Comparison of ENCODE assay signal across 18 cellular contexts in the genomic region with DNA sequence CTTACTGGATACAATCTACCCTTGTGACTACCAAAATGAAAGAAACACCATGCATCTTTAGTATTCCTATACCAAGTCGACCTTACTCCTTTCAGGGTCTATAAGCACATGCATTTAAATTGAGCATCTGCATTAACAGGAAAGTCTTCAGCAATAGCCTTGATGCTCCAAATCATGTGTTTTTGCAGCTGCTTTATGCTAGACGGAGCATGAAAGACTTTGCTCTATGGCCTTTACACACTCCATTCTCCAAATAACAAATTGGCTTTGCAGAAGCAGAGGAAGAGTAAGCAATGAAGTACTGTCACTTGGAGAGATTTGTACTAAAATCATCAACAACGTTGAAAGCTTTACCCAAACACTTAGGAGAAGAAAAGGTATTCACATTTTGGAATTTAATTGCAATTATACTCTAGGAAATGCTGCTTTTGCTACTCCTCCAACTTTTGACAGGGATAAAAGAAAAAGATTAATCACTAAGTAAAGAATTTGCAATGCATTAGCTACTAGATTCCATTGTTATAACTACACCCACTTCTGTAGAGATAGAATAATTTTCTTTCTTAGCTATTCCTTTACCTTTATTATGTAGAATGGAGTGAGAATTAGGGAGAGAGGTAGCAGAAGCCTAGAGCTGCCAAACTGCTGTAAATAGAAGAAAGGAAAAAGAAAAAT.
A peak's percentile ranks its signal among the peaks of the same experiment; 100 is the strongest.
DNase-seq lines count a peak whose midpoint lies in the region; ATAC-seq and TF ChIP-seq lines count a peak whose summit lies in the region.
"Had no signal": no experiment of that assay in that cellular context is flagged by ENCODE, and none has a peak within 500 bp of the region (broad histone marks: within the 10 kb centered on the region; RNA-seq: fewer than 3 reads in every experiment).

No MANE protein-coding gene starts in this region.

- intact Hi-C loops in CD14-positive monocyte (cut with micrococcal nuclease): no loop called here

- H3K4me3 Mint-ChIP-seq in osteocyte (ENCODE audit: unreplicated experiment) (no peak overlapping the region), CD14-positive monocyte (no peak overlapping the region)

- TF ChIP-seq CTCF in osteocyte (IDR thresholded peaks at IDR 0.05) (no peak), CD14-positive monocyte (IDR thresholded peaks at IDR 0.05) (no peak)

- DNase-seq in NCI-H1092 treated with DMSO at 0.1 percent for 48 hours (lab: John Stamatoyannopoulos, UW) (peak; percentile 19), NCI-H1092 (lab: John Stamatoyannopoulos, UW) (no peak), NCI-H345 treated with DMSO at 0.1 percent for 48 hours (lab: John Stamatoyannopoulos, UW; ENCODE audit: unreplicated experiment) (peak; percentile 94), kidney tubule cell (ENCODE audit: low spot score) (peak; percentile 9), T1000 (lab: John Stamatoyannopoulos, UW) (no peak), osteocyte (ENCODE audit: extremely low spot score, unreplicated experiment) (no peak), CD14-positive monocyte (ENCODE audit: low spot score) (no peak)
- DNase-seq: COR-L47, GM23248, NCI-H1105 treated with DMSO at 0.1 percent for 48 hours, NCI-H2081, NCI-H2227 treated with DMSO at 0.1 percent for 48 hours, NCI-H748 treated with DMSO at 0.1 percent for 48 hours, Right ventricle myocardium superior, T-helper 2 cell had no signal

- ATAC-seq in HG02759 (IDR thresholded peaks at IDR 0.05; ENCODE audit: unreplicated experiment): no peak
- ATAC-seq: K562, Panc1 had no signal

- H3K27me3 Mint-ChIP-seq in osteocyte (ENCODE audit: unreplicated experiment) (no peaks in the 10 kb centered on the region), CD14-positive monocyte (ENCODE audit: low read depth in 3 of 3) (peaks cover 0 to 3% (median 0%) of the 10 kb centered on the region in 3 donors)

- H3K4me1 Mint-ChIP-seq in osteocyte (ENCODE audit: unreplicated experiment) (peaks cover 4% of the 10 kb centered on the region), CD14-positive monocyte (no peaks in the 10 kb centered on the region)

- H3K36me3 Mint-ChIP-seq in osteocyte (ENCODE audit: unreplicated experiment) (no peaks in the 10 kb centered on the region), CD14-positive monocyte (no peaks in the 10 kb centered on the region)

- H3K27ac Mint-ChIP-seq in osteocyte (ENCODE audit: unreplicated experiment): no peak overlapping the region
- H3K27ac Mint-ChIP-seq in CD14-positive monocyte: no peak overlapping the region

- H3K9me3 Mint-ChIP-seq in osteocyte (ENCODE audit: unreplicated experiment): no peaks in the 10 kb centered on the region
- peaks cover 0 to 5% (median 0%) of the 10 kb centered on the region in 7 donors for H3K9me3 Mint-ChIP-seq in CD14-positive monocyte

Comparison
In these comparisons a context has a peak if more than half of its experiments do, and no peak if none do; other contexts are left out.
1. DNase-seq: peak in NCI-H1092 treated with DMSO at 0.1 percent for 48 hours (single experiment), NCI-H345 treated with DMSO at 0.1 percent for 48 hours (single experiment) and kidney tubule cell (single experiment); none in NCI-H1092 (single experiment), T1000 (single experiment), osteocyte (single experiment) and CD14-positive monocyte (single experiment).